In the genomic region with DNA sequence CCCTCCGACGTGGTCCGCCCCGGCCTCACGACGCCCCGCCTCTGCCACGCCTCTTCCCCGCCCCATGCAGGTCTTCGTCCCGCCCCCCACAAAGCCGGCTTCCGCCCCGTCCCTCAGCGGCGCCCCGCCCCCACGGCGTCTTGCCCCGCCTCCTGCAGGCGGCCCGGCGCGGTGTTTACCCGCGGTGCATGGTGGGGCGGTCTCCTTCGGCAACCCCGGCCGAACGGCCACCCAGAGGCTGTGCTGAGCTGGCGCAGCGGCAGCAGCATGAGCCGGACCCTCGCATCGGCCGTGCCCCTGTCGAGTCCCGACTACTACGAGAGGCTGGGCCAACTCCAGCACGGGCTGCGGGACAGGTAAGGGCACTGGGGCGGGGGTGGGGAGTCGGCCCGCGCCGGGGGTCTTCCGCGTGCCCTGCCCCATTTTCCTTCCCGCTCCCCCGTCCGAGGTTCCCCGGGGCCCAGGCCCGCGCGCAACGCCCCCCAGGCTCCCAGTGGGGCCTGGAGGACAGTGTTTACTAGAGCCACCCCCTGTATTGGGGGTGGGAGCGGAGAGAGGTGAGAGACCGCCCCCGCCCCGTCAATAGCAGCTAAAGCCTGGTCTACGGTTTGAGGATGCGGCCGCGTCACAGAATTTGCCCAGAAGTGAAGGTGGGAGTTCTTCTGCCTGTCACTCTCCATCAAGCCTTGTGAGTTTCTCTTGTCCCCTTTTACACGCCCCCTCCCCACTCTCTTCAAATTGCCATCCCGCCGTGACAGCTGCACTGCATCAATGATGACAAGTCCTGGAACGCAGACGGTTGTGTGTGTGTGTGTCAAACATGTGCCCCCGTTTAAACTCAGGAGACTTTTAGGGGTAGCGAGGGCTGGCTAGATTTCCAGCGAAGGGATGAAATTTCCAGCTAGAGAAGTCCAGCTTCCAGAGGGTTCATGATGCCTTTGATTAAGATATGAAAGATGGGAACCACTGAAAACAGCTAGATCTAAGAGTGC, we compare ENCODE assay signal across 1 cellular context.
TF ChIP-seq lines count a peak whose summit lies in the region.

A gene with protein sequence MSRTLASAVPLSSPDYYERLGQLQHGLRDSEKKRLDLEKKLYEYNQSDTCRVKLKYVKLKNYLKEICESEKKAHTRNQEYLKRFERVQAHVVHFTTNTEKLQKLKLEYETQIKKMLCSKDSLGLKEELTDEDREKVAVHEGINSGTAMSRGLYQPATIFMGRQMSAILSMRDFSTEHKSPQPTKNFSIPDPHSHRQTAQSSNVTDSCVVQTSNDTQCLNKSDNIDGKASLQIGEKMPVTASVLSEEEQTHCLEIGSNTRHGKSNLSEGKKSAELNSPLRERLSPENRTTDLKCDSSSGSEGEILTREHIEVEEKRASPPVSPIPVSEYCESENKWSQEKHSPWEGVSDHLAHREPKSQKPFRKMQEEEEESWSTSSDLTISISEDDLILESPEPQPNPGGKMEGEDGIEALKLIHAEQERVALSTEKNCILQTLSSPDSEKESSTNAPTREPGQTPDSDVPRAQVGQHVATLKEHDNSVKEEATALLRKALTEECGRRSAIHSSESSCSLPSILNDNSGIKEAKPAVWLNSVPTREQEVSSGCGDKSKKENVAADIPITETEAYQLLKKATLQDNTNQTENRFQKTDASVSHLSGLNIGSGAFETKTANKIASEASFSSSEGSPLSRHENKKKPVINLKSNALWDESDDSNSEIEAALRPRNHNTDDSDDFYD (plus strand): TSS at position 234 of the 992 bp plus-strand sequence. CDS start 34 bp downstream, at position 268.

TF ChIP-seq in HEK293, 187 proteins besides CTCF, POLR2A, EP300 and RAD21 (continued from another document and continues in another):
- TF ChIP-seq, protein P1, sequence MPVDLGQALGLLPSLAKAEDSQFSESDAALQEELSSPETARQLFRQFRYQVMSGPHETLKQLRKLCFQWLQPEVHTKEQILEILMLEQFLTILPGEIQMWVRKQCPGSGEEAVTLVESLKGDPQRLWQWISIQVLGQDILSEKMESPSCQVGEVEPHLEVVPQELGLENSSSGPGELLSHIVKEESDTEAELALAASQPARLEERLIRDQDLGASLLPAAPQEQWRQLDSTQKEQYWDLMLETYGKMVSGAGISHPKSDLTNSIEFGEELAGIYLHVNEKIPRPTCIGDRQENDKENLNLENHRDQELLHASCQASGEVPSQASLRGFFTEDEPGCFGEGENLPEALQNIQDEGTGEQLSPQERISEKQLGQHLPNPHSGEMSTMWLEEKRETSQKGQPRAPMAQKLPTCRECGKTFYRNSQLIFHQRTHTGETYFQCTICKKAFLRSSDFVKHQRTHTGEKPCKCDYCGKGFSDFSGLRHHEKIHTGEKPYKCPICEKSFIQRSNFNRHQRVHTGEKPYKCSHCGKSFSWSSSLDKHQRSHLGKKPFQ (tag by site-specific recombination; IDR thresholded peaks at IDR 0.05) = no peak
- TF ChIP-seq, protein P2, sequence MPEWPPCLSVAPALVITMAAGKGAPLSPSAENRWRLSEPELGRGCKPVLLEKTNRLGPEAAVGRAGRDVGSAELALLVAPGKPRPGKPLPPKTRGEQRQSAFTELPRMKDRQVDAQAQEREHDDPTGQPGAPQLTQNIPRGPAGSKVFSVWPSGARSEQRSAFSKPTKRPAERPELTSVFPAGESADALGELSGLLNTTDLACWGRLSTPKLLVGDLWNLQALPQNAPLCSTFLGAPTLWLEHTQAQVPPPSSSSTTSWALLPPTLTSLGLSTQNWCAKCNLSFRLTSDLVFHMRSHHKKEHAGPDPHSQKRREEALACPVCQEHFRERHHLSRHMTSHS (tag by site-specific recombination; IDR thresholded peaks at IDR 0.05) = no peak
- TF ChIP-seq KLF9 (tag by site-specific recombination; IDR thresholded peaks at IDR 0.05; ENCODE audit: low read depth) = peak; percentile 80
- TF ChIP-seq ZNF600 (tag by site-specific recombination; IDR thresholded peaks at IDR 0.05) = peak; percentile 87
- no peak for TF ChIP-seq ZNF621 (tag by site-specific recombination; IDR thresholded peaks at IDR 0.05)
- TF ChIP-seq ZNF248 (tag by site-specific recombination; IDR thresholded peaks at IDR 0.05) = no peak
- TF ChIP-seq ZNF747 (tag by site-specific recombination; IDR thresholded peaks at IDR 0.05) = no peak
- TF ChIP-seq WT1 (tag by site-specific recombination; IDR thresholded peaks at IDR 0.05) = no peak
- no peak for TF ChIP-seq ZNF654 (tag by site-specific recombination; IDR thresholded peaks at IDR 0.05; ENCODE audit: low read depth)
- TF ChIP-seq, protein P3, sequence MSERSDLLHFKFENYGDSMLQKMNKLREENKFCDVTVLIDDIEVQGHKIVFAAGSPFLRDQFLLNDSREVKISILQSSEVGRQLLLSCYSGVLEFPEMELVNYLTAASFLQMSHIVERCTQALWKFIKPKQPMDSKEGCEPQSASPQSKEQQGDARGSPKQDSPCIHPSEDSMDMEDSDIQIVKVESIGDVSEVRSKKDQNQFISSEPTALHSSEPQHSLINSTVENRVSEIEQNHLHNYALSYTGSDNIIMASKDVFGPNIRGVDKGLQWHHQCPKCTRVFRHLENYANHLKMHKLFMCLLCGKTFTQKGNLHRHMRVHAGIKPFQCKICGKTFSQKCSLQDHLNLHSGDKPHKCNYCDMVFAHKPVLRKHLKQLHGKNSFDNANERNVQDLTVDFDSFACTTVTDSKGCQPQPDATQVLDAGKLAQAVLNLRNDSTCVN (tag by site-specific recombination; optimal IDR thresholded peaks at IDR 0.05) = peak; percentile 39
- no peak for TF ChIP-seq ZNF239 (tag by site-specific recombination; IDR thresholded peaks at IDR 0.05)
- no peak for TF ChIP-seq ZNF670 (tag by site-specific recombination; IDR thresholded peaks at IDR 0.05; ENCODE audit: low read depth)
- no peak for TF ChIP-seq ZNF473 (tag by site-specific recombination; IDR thresholded peaks at IDR 0.05)
- TF ChIP-seq, protein P4, sequence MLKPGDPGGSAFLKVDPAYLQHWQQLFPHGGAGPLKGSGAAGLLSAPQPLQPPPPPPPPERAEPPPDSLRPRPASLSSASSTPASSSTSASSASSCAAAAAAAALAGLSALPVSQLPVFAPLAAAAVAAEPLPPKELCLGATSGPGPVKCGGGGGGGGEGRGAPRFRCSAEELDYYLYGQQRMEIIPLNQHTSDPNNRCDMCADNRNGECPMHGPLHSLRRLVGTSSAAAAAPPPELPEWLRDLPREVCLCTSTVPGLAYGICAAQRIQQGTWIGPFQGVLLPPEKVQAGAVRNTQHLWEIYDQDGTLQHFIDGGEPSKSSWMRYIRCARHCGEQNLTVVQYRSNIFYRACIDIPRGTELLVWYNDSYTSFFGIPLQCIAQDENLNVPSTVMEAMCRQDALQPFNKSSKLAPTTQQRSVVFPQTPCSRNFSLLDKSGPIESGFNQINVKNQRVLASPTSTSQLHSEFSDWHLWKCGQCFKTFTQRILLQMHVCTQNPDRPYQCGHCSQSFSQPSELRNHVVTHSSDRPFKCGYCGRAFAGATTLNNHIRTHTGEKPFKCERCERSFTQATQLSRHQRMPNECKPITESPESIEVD (tag by site-specific recombination; IDR thresholded peaks at IDR 0.05) = no peak
- TF ChIP-seq ZBTB17 (tag by site-specific recombination; IDR thresholded peaks at IDR 0.05) = 0 out of 2 replicates have a peak, but pooled peaks have one; percentile 4
- TF ChIP-seq, protein P5, sequence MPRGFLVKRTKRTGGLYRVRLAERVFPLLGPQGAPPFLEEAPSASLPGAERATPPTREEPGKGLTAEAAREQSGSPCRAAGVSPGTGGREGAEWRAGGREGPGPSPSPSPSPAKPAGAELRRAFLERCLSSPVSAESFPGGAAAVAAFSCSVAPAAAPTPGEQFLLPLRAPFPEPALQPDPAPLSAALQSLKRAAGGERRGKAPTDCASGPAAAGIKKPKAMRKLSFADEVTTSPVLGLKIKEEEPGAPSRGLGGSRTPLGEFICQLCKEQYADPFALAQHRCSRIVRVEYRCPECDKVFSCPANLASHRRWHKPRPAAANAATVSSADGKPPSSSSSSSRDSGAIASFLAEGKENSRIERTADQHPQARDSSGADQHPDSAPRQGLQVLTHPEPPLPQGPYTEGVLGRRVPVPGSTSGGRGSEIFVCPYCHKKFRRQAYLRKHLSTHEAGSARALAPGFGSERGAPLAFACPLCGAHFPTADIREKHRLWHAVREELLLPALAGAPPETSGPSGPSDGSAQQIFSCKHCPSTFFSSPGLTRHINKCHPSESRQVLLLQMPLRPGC (tag by site-specific recombination; IDR thresholded peaks at IDR 0.05) = no peak
- TF ChIP-seq ZNF785 (tag by site-specific recombination; IDR thresholded peaks at IDR 0.05) = no peak
- no peak for TF ChIP-seq ZNF792 (tag by site-specific recombination; IDR thresholded peaks at IDR 0.05)
- no peak for TF ChIP-seq ZNF529 (tag by site-specific recombination; IDR thresholded peaks at IDR 0.05; ENCODE audit: insufficient replicate concordance)
- TF ChIP-seq ZNF112 (tag by site-specific recombination; IDR thresholded peaks at IDR 0.05) = no peak
- TF ChIP-seq ZBTB20 (tag by site-specific recombination; IDR thresholded peaks at IDR 0.05) = peak; percentile 82
- TF ChIP-seq ZNF501 (tag by site-specific recombination; IDR thresholded peaks at IDR 0.05) = no peak
- TF ChIP-seq GLI4 (tag by site-specific recombination; IDR thresholded peaks at IDR 0.05) = no peak
- TF ChIP-seq, protein P6, sequence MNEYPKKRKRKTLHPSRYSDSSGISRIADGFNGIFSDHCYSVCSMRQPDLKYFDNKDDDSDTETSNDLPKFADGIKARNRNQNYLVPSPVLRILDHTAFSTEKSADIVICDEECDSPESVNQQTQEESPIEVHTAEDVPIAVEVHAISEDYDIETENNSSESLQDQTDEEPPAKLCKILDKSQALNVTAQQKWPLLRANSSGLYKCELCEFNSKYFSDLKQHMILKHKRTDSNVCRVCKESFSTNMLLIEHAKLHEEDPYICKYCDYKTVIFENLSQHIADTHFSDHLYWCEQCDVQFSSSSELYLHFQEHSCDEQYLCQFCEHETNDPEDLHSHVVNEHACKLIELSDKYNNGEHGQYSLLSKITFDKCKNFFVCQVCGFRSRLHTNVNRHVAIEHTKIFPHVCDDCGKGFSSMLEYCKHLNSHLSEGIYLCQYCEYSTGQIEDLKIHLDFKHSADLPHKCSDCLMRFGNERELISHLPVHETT (tag by site-specific recombination; IDR thresholded peaks at IDR 0.05) = no peak
- TF ChIP-seq ZNF555 (tag by site-specific recombination; conservative IDR thresholded peaks at IDR 0.05) = no peak
- TF ChIP-seq, protein P7, sequence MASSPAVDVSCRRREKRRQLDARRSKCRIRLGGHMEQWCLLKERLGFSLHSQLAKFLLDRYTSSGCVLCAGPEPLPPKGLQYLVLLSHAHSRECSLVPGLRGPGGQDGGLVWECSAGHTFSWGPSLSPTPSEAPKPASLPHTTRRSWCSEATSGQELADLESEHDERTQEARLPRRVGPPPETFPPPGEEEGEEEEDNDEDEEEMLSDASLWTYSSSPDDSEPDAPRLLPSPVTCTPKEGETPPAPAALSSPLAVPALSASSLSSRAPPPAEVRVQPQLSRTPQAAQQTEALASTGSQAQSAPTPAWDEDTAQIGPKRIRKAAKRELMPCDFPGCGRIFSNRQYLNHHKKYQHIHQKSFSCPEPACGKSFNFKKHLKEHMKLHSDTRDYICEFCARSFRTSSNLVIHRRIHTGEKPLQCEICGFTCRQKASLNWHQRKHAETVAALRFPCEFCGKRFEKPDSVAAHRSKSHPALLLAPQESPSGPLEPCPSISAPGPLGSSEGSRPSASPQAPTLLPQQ (tag by site-specific recombination; IDR thresholded peaks at IDR 0.05) = no peak
- TF ChIP-seq, protein P8, sequence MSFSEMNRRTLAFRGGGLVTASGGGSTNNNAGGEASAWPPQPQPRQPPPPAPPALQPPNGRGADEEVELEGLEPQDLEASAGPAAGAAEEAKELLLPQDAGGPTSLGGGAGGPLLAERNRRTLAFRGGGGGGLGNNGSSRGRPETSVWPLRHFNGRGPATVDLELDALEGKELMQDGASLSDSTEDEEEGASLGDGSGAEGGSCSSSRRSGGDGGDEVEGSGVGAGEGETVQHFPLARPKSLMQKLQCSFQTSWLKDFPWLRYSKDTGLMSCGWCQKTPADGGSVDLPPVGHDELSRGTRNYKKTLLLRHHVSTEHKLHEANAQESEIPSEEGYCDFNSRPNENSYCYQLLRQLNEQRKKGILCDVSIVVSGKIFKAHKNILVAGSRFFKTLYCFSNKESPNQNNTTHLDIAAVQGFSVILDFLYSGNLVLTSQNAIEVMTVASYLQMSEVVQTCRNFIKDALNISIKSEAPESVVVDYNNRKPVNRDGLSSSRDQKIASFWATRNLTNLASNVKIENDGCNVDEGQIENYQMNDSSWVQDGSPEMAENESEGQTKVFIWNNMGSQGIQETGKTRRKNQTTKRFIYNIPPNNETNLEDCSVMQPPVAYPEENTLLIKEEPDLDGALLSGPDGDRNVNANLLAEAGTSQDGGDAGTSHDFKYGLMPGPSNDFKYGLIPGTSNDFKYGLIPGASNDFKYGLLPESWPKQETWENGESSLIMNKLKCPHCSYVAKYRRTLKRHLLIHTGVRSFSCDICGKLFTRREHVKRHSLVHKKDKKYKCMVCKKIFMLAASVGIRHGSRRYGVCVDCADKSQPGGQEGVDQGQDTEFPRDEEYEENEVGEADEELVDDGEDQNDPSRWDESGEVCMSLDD (tag by site-specific recombination; IDR thresholded peaks at IDR 0.05) = peak; percentile 36; the same call in 1 of the 2 replicates
- no peak for TF ChIP-seq ZBTB1 (tag by site-specific recombination; IDR thresholded peaks at IDR 0.05)
- no peak for TF ChIP-seq SCRT1 (tag by site-specific recombination; IDR thresholded peaks at IDR 0.05; ENCODE audit: borderline replicate concordance)
- TF ChIP-seq ZNF155 (tag by site-specific recombination; IDR thresholded peaks at IDR 0.05) = no peak
- no peak for TF ChIP-seq ZFP69B (tag by site-specific recombination; IDR thresholded peaks at IDR 0.05)
- TF ChIP-seq, protein P9, sequence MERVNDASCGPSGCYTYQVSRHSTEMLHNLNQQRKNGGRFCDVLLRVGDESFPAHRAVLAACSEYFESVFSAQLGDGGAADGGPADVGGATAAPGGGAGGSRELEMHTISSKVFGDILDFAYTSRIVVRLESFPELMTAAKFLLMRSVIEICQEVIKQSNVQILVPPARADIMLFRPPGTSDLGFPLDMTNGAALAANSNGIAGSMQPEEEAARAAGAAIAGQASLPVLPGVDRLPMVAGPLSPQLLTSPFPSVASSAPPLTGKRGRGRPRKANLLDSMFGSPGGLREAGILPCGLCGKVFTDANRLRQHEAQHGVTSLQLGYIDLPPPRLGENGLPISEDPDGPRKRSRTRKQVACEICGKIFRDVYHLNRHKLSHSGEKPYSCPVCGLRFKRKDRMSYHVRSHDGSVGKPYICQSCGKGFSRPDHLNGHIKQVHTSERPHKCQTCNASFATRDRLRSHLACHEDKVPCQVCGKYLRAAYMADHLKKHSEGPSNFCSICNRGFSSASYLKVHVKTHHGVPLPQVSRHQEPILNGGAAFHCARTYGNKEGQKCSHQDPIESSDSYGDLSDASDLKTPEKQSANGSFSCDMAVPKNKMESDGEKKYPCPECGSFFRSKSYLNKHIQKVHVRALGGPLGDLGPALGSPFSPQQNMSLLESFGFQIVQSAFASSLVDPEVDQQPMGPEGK (tag by site-specific recombination; IDR thresholded peaks at IDR 0.05) = peak; percentile 52
- TF ChIP-seq HOXC10 (CRISPR knock-in tag; IDR thresholded peaks at IDR 0.05) = no peak
